19 cellular contexts compared by ENCODE assay signal in the genomic region with DNA sequence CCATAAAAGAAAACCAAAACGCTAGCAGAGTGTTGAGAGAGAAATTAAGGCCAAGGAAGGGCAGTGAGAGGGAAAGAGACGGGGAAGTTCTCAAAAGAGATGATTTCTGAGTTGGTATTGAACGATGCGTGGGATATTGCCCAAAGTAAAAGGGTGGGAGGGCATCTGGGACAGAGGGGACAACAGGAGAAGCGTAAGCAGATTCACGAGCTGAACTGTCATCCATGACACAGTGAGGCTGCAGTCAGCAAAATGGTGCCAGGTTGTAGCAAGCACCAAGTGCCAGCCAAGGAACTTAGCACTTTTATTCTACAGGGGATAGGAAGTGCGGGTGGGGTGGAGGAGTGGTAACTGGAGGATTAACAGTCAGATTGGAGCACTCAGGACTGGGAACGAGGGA. TPM values are rescaled to one million over a fixed set of nuclear protein-coding genes. Genes with fewer than 3 reads are reported as not detected.
DNase-seq lines count a peak whose midpoint lies in the region; ATAC-seq and TF ChIP-seq lines count a peak whose summit lies in the region.
"Had no signal": no experiment of that assay in that cellular context is flagged by ENCODE, and none has a peak within 500 bp of the region (broad histone marks: within the 10 kb centered on the region; RNA-seq: fewer than 3 reads in every experiment).

No MANE protein-coding gene starts in this region.

- H3K9me3 Mint-ChIP-seq in WTC11, result no peaks in the 10 kb centered on the region

- H3K4me3 Mint-ChIP-seq in WTC11, result no peak overlapping the region

- H3K27ac ChIP-seq in breast epithelium (peak overlapping the region; percentile 1 to 8), mammary epithelial cell (ENCODE audit: insufficient read depth, low read depth, low read length) (no peak overlapping the region), KMS-11 (no peak overlapping the region), left lung (peak overlapping the region; percentile 64 to 79), stomach (peak overlapping the region in 4 of 5 donors; percentile 44 to 68 (median 62))
- H3K27ac ChIP-seq: 22Rv1, BLaER1 had no signal

- peaks cover 87% of the 10 kb centered on the region for H3K79me2 ChIP-seq in mammary epithelial cell (ENCODE audit: insufficient read depth, low read length)
- H3K79me2 ChIP-seq in KMS-11 (ENCODE audit: insufficient read depth, low read depth), result no peaks in the 10 kb centered on the region; the same call in 1 of the 2 replicates

- dilution Hi-C loops in mammary epithelial cell (cut with HindIII; ENCODE audit: low sequenced_read_pairs), result no loop called here

- no peak overlapping the region for H3K4me2 ChIP-seq in mammary epithelial cell (ENCODE audit: insufficient read depth, low read depth, low read length)
- H3K4me2 ChIP-seq in KMS-11, result peak overlapping the region; percentile 29; the same call in 1 of the 2 replicates
- H3K4me2 ChIP-seq: BLaER1 had no signal

- 93% methylated on average over 8 of the region's 8 CpGs for WGBS in mammary epithelial cell (ENCODE audit: low coverage, missing lambda C conversion rate)
- 91 to 94% (median 92%) methylated on average over 8 of the region's 8 CpGs for WGBS in stomach, 5 donors

- no peak overlapping the region for H3K27ac Mint-ChIP-seq in WTC11

- H3K36me3 ChIP-seq in breast epithelium (no peaks in the 10 kb centered on the region), mammary epithelial cell (ENCODE audit: insufficient read depth, low read length) (no peaks in the 10 kb centered on the region), KMS-11 (ENCODE audit: insufficient read depth) (no peaks in the 10 kb centered on the region), left lung (no peaks in the 10 kb centered on the region), stomach (no peaks in the 10 kb centered on the region)
- H3K36me3 ChIP-seq: BLaER1, Peyer's patch had no signal

- POLR2A ChIA-PET in WTC11 (lab: Charles Lee), result no interaction called here

- H3K9ac ChIP-seq in mammary epithelial cell (ENCODE audit: insufficient read depth, low read length) (no peak overlapping the region), KMS-11 (no peak overlapping the region)
- H3K9ac ChIP-seq: BLaER1 had no signal

- no peaks in the 10 kb centered on the region for H4K20me1 ChIP-seq in mammary epithelial cell (ENCODE audit: insufficient read depth, low read length)
- no peaks in the 10 kb centered on the region for H4K20me1 ChIP-seq in KMS-11 (ENCODE audit: insufficient read depth)
- H4K20me1 ChIP-seq: BLaER1 had no signal

- CTCF ChIA-PET in mammary epithelial cell (lab: Charles Lee; ENCODE audit: low non-redundant PET), result no interaction called here
- CTCF ChIA-PET in WTC11 (lab: Charles Lee), result interaction anchor here (1.0 to 1.8 kb wide), 2 partner anchors 26 to 238 kb away, joined by 3 to 10 read pairs; no protein-coding TSS in a partner anchor

- in situ Hi-C loops in mammary epithelial cell (cut with MboI; ENCODE audit: low sequenced_read_pairs in 2 of 2), result no loop called here

- H3K9me3 ChIP-seq in breast epithelium, result no peaks in the 10 kb centered on the region
- no peaks in the 10 kb centered on the region for H3K9me3 ChIP-seq in mammary epithelial cell (replicated peaks; ENCODE audit: insufficient read depth, low read length)
- H3K9me3 ChIP-seq in left lung, result no peaks in the 10 kb centered on the region
- H3K9me3 ChIP-seq in stomach, result no peaks in the 10 kb centered on the region
- H3K9me3 ChIP-seq: BLaER1, Peyer's patch had no signal

- H2AFZ ChIP-seq in mammary epithelial cell (ENCODE audit: low read depth, low read length) (no peak overlapping the region), KMS-11 (ENCODE audit: low read depth) (no peak overlapping the region)

- peaks cover 0 to 5% of the 10 kb centered on the region in 2 donors for H3K4me1 ChIP-seq in breast epithelium
- H3K4me1 ChIP-seq in mammary epithelial cell (ENCODE audit: insufficient read depth, low read length), result no peaks in the 10 kb centered on the region
- peaks cover 19% of the 10 kb centered on the region for H3K4me1 ChIP-seq in KMS-11 (ENCODE audit: low read depth, poor library complexity, severe bottlenecking)
- H3K4me1 ChIP-seq in left lung, result peaks cover 0 to 29% of the 10 kb centered on the region in 2 donors
- peaks cover 6 to 58% (median 27%) of the 10 kb centered on the region in 4 donors for H3K4me1 ChIP-seq in stomach
- H3K4me1 ChIP-seq: BLaER1 had no signal

- ATAC-seq in left lung (peak; percentile 27), WTC11 (no peak)

- BruUV-seq in mammary epithelial cell (replicated peaks; lab: Mats Ljungman, UMichigan), result no TSS peak

- DNase-seq in breast epithelium (ENCODE audit: low spot score in 2 of 2), result no peak
- no peak for DNase-seq in mammary epithelial cell
- no peak for DNase-seq in left lung
- DNase-seq in stomach, result no peak
- DNase-seq in anterior cingulate cortex (lab: John Stamatoyannopoulos, UW), result no peak
- DNase-seq in HuH-7 (ENCODE audit: low spot score), result no peak
- no peak for DNase-seq in WTC11 (ENCODE audit: low spot score)
- DNase-seq: DMS153, EL, GOT3, Karpas-422, MM.1S, NCI-H1105, NCI-H1694 treated with DMSO at 0.1 percent for 48 hours, NCI-H82, Peyer's patch had no signal

- peaks cover 17% of the 10 kb centered on the region for H3K4me1 Mint-ChIP-seq in WTC11

- TF ChIP-seq EP300 in stomach (IDR thresholded peaks at IDR 0.05), result no peak

- H3K4me3 ChIP-seq in breast epithelium, result no peak overlapping the region
- no peak overlapping the region for H3K4me3 ChIP-seq in mammary epithelial cell (replicated peaks in 1 of 3; ENCODE audit: insufficient read depth in 1 of 3, low read depth in 2 of 3, low read length in 3 of 3)
- no peak overlapping the region for H3K4me3 ChIP-seq in KMS-11 (IDR thresholded peaks at IDR 0.05; ENCODE audit: insufficient read depth, low read depth, low read length)
- no peak overlapping the region for H3K4me3 ChIP-seq in left lung
- no peak overlapping the region for H3K4me3 ChIP-seq in stomach
- H3K4me3 ChIP-seq: BLaER1, Peyer's patch had no signal

- intact Hi-C loops in breast epithelium (cut with DNase I; ENCODE audit: low total_unique reads), result no loop called here
- intact Hi-C loops in mammary epithelial cell (cut with micrococcal nuclease), result no loop called here
- intact Hi-C loops in left lung (cut with DNase I), result no loop called here
- intact Hi-C loops in stomach (cut with DNase I; ENCODE audit: low total_unique reads), result no loop called here

- H3K27me3 ChIP-seq in breast epithelium (no peaks in the 10 kb centered on the region), mammary epithelial cell (ENCODE audit: insufficient read depth, low read length) (no peaks in the 10 kb centered on the region), KMS-11 (ENCODE audit: insufficient read depth, low read depth) (no peaks in the 10 kb centered on the region), left lung (no peaks in the 10 kb centered on the region), stomach (no peaks in the 10 kb centered on the region)
- H3K27me3 ChIP-seq: BLaER1, Peyer's patch had no signal

- TF ChIP-seq CTCF in breast epithelium (IDR thresholded peaks at IDR 0.05) (no peak), mammary epithelial cell (conservative IDR thresholded peaks at IDR 0.05 in 1 of 2, IDR thresholded peaks at IDR 0.05 in 1 of 2; ENCODE audit: extremely low read depth in 1 of 2, insufficient read depth in 1 of 2, low read depth in 1 of 2, low read length in 2 of 2) (no peak), KMS-11 (conservative IDR thresholded peaks at IDR 0.05; ENCODE audit: low read depth, low read length) (no peak), left lung (IDR thresholded peaks at IDR 0.05) (no peak), stomach (IDR thresholded peaks at IDR 0.05) (no peak), WTC11 (IDR thresholded peaks at IDR 0.05) (no peak)

- no peaks in the 10 kb centered on the region for H3K27me3 Mint-ChIP-seq in WTC11 (ENCODE audit: low read depth)

- no peak for TF ChIP-seq POLR2A in breast epithelium (IDR thresholded peaks at IDR 0.05)
- TF ChIP-seq POLR2A in stomach (IDR thresholded peaks at IDR 0.05), result no peak

- H3K36me3 Mint-ChIP-seq in WTC11, result no peaks in the 10 kb centered on the region

TF ChIP-seq in WTC11, 78 proteins besides CTCF, POLR2A, EP300 and RAD21 (continues in another document):
- TF ChIP-seq ETV6 (CRISPR knock-in tag; IDR thresholded peaks at IDR 0.05), result no peak
- no peak for TF ChIP-seq EMX1 (CRISPR knock-in tag; IDR thresholded peaks at IDR 0.05)
- TF ChIP-seq NFE2L1 (CRISPR knock-in tag; IDR thresholded peaks at IDR 0.05), result no peak
- TF ChIP-seq ELF4 (CRISPR knock-in tag; IDR thresholded peaks at IDR 0.05; ENCODE audit: low read depth), result no peak
- TF ChIP-seq ZNF263 (CRISPR knock-in tag; IDR thresholded peaks at IDR 0.05; ENCODE audit: low read depth), result no peak
- no peak for TF ChIP-seq FOXK1 (CRISPR knock-in tag; IDR thresholded peaks at IDR 0.05)
- TF ChIP-seq, protein P1, sequence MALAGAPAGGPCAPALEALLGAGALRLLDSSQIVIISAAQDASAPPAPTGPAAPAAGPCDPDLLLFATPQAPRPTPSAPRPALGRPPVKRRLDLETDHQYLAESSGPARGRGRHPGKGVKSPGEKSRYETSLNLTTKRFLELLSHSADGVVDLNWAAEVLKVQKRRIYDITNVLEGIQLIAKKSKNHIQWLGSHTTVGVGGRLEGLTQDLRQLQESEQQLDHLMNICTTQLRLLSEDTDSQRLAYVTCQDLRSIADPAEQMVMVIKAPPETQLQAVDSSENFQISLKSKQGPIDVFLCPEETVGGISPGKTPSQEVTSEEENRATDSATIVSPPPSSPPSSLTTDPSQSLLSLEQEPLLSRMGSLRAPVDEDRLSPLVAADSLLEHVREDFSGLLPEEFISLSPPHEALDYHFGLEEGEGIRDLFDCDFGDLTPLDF (CRISPR knock-in tag; IDR thresholded peaks at IDR 0.05), result no peak
- TF ChIP-seq ZNF138 (CRISPR knock-in tag; conservative IDR thresholded peaks at IDR 0.05), result no peak
- no peak for TF ChIP-seq TEAD1 (CRISPR knock-in tag; IDR thresholded peaks at IDR 0.05)
- no peak for TF ChIP-seq ATF3 (CRISPR knock-in tag; conservative IDR thresholded peaks at IDR 0.05)

RNA-seq across cellular contexts. Expression of gene NCEH1, which starts 11.8 kb away (rescaled TPM):
- 10 to 100 TPM in 2 of 3 donors, 1 to 10 TPM in 1; 8.5 to 23.9 (median 10.4) TPM for total RNA-seq in breast epithelium
- total RNA-seq in mammary epithelial cell, result 10 to 100 TPM; 13.7 to 44.3 TPM
- 22.7 TPM for polyA plus RNA-seq in mammary epithelial cell
- polyA minus RNA-seq in mammary epithelial cell, result 34.8 TPM
- total RNA-seq in left lung, result 10 to 100 TPM; 36.4 to 66.6 TPM
- 10 to 100 TPM in 2 of 5 donors, 1 to 10 TPM in 3; 1.2 to 19.9 (median 8.0) TPM for total RNA-seq in stomach
- 1 to 10 TPM; 1.8 to 7.0 (median 3.4) TPM for polyA plus RNA-seq in stomach
- 2.6 to 4.5 TPM (median 3.3 TPM) in 3 replicates for total RNA-seq in WTC11 (2021)

RNA-seq across cellular contexts. Expression of gene ECT2, which starts 51.5 kb away (rescaled TPM):
- total RNA-seq in breast epithelium, result 10 to 100 TPM in 2 of 3 donors, 1 to 10 TPM in 1; 8.5 to 20.1 (median 15.4) TPM
- total RNA-seq in mammary epithelial cell, result 10 to 100 TPM; 24.5 to 46.4 TPM
- polyA plus RNA-seq in mammary epithelial cell, result 21.4 TPM
- polyA minus RNA-seq in mammary epithelial cell, result 41.2 TPM
- total RNA-seq in left lung, result 10 to 100 TPM; 23.1 to 29.7 TPM
- 10 to 100 TPM in 3 of 5 donors, 1 to 10 TPM in 2; 1.2 to 28.1 (median 16.5) TPM for total RNA-seq in stomach
- polyA plus RNA-seq in stomach, result 1 to 10 TPM; 4.7 to 9.0 (median 5.9) TPM
- total RNA-seq in WTC11 (2021), result 80.9 to 97.7 TPM (median 84.3 TPM) in 3 replicates

Comparison
In these comparisons a context has a peak if more than half of its experiments do, and no peak if none do; other contexts are left out.
1. H3K27ac ChIP-seq: peak in breast epithelium (2 of 2), left lung (2 of 2) and stomach (4 of 5); none in mammary epithelial cell (single experiment) and KMS-11 (single experiment).